ENCODE assay signal across 19 cellular contexts in genomic region chr2:149702571-149702970, GRCh38.
DNase-seq lines count a peak whose midpoint lies in the region; ATAC-seq and TF ChIP-seq lines count a peak whose summit lies in the region.
"Had no signal": no experiment of that assay in that cellular context is flagged by ENCODE, and none has a peak within 500 bp of the region (broad histone marks: within the 10 kb centered on the region; RNA-seq: fewer than 3 reads in every experiment).

No MANE protein-coding gene starts in this region.

- H3K4me1 ChIP-seq in foreskin keratinocyte = no peaks in the 10 kb centered on the region
- H3K4me1 ChIP-seq: BE2C; BLaER1 treated with 17β-estradiol and CSF1 and Interleukin-3, amounts not matched to agents 10 nM and 100 nM had no signal

- H3K27me3 ChIP-seq in foreskin keratinocyte = no peaks in the 10 kb centered on the region
- H3K27me3 ChIP-seq: BE2C; BLaER1 treated with 17β-estradiol and CSF1 and Interleukin-3, amounts not matched to agents 10 nM and 100 nM had no signal

- TF ChIP-seq CTCF in foreskin keratinocyte (conservative IDR thresholded peaks at IDR 0.05) = peak; percentile 2

- no peak for ATAC-seq in foreskin keratinocyte
- ATAC-seq in HG02970 (IDR thresholded peaks at IDR 0.05; ENCODE audit: low FRiP score, unreplicated experiment) = no peak
- ATAC-seq in GM19452 (IDR thresholded peaks at IDR 0.05; ENCODE audit: unreplicated experiment) = no peak
- ATAC-seq: GM12878, GM23338, HCT116 had no signal

- H3K27ac ChIP-seq in foreskin keratinocyte = no peak overlapping the region
- H3K27ac ChIP-seq: 22Rv1; BLaER1 treated with 17β-estradiol and CSF1 and Interleukin-3, amounts not matched to agents 10 nM and 100 nM had no signal

- DNase-seq in Ammon's horn (ENCODE audit: low spot score) (peak; percentile 7), foreskin keratinocyte (no peak), midbrain (lab: John Stamatoyannopoulos, UW) (peak; percentile 4)
- no peak for DNase-seq in effector CD4-positive, alpha-beta T cell
- DNase-seq: BE2C; CD4-positive, alpha-beta T cell; CD8-positive, alpha-beta memory T cell; DMS 273 treated with DMSO at 0.1 percent for 48 hours; DMS79; EL; GDM1; H9 had no signal

Comparison
In these comparisons a context has a peak if more than half of its experiments do, and no peak if none do; other contexts are left out.
1. DNase-seq: peak in Ammon's horn (single experiment) and midbrain (single experiment); none in foreskin keratinocyte (0 of 2) and effector CD4-positive, alpha-beta T cell (single experiment).